Comparison of ENCODE assay signal across 1 cellular context in genomic region chr15:85463976-85464375, GRCh38.
TF ChIP-seq lines count a peak whose summit lies in the region.

No MANE protein-coding gene starts in this region.

TF ChIP-seq in GM23338, 12 proteins besides CTCF, POLR2A, EP300 and RAD21 (continued from another document):
- TF ChIP-seq REST (IDR thresholded peaks at IDR 0.05; ENCODE audit: unreplicated experiment) (no peak), CREB1 (CRISPR knock-in tag; IDR thresholded peaks at IDR 0.05; ENCODE audit: low read depth) (no peak), NANOG (IDR thresholded peaks at IDR 0.05; ENCODE audit: borderline replicate concordance) (no peak), POLR2AphosphoS5 (IDR thresholded peaks at IDR 0.05; ENCODE audit: low read depth) (no peak), ETS1 (IDR thresholded peaks at IDR 0.05) (no peak), ZNF331 (CRISPR knock-in tag; IDR thresholded peaks at IDR 0.05; ENCODE audit: low read depth) (no peak), JUNB (IDR thresholded peaks at IDR 0.05; ENCODE audit: unreplicated experiment) (no peak), STAT1 (IDR thresholded peaks at IDR 0.05; ENCODE audit: unreplicated experiment) (no peak), ZNF462 (CRISPR knock-in tag; IDR thresholded peaks at IDR 0.05) (no peak)
TF ChIP-seq in GM23338: peak in this region for 0.
